Comparison of ENCODE assay signal across 2 cellular contexts in genomic region chr3:151541184-151541583, GRCh38.
TF ChIP-seq lines count a peak whose summit lies in the region.

No MANE protein-coding gene starts in this region.

TF ChIP-seq in HEK293, 187 proteins besides CTCF, POLR2A, EP300 and RAD21 (continued from another document):
- TF ChIP-seq PRDM6 (tag by site-specific recombination; IDR thresholded peaks at IDR 0.05) (0 out of 2 replicates have a peak, but pooled peaks have one; percentile 27), GLIS1 (tag by site-specific recombination; IDR thresholded peaks at IDR 0.05) (no peak)
TF ChIP-seq in HEK293: peak in this region for 1.

TF ChIP-seq in K562, 482 proteins besides CTCF, POLR2A, EP300 and RAD21 (continued from another document):
- no peak for TF ChIP-seq AFF1 (IDR thresholded peaks at IDR 0.05; ENCODE audit: low read depth in 1 of 2, partially characterized antibody in 2 of 2)
- no peak for TF ChIP-seq REST (CRISPR knock-in tag; IDR thresholded peaks at IDR 0.05; ENCODE audit: low read depth)
- no peak for TF ChIP-seq THRAP3 (IDR thresholded peaks at IDR 0.05; ENCODE audit: borderline replicate concordance)
- no peak for TF ChIP-seq THRA (IDR thresholded peaks at IDR 0.05)
- no peak for TF ChIP-seq RHOXF2B (CRISPR knock-in tag; conservative IDR thresholded peaks at IDR 0.05)
- no peak for TF ChIP-seq CHD4 (IDR thresholded peaks at IDR 0.05; ENCODE audit: insufficient read depth, insufficient replicate concordance, low read depth, low read length, poor library complexity, severe bottlenecking)
- no peak for TF ChIP-seq NR2C2 (CRISPR knock-in tag; IDR thresholded peaks at IDR 0.05)
- TF ChIP-seq NR2C2 (tag; IDR thresholded peaks at IDR 0.05): no peak
- TF ChIP-seq ZKSCAN8 (CRISPR knock-in tag; IDR thresholded peaks at IDR 0.05): no peak
- no peak for TF ChIP-seq CCNT2 (IDR thresholded peaks at IDR 0.05; ENCODE audit: borderline replicate concordance, extremely low read depth, insufficient read length, low read depth, low read length)
- TF ChIP-seq ARID4B (CRISPR knock-in tag; IDR thresholded peaks at IDR 0.05): no peak
- no peak for TF ChIP-seq ZNF41 (CRISPR knock-in tag; conservative IDR thresholded peaks at IDR 0.05)
